In the genomic region with DNA sequence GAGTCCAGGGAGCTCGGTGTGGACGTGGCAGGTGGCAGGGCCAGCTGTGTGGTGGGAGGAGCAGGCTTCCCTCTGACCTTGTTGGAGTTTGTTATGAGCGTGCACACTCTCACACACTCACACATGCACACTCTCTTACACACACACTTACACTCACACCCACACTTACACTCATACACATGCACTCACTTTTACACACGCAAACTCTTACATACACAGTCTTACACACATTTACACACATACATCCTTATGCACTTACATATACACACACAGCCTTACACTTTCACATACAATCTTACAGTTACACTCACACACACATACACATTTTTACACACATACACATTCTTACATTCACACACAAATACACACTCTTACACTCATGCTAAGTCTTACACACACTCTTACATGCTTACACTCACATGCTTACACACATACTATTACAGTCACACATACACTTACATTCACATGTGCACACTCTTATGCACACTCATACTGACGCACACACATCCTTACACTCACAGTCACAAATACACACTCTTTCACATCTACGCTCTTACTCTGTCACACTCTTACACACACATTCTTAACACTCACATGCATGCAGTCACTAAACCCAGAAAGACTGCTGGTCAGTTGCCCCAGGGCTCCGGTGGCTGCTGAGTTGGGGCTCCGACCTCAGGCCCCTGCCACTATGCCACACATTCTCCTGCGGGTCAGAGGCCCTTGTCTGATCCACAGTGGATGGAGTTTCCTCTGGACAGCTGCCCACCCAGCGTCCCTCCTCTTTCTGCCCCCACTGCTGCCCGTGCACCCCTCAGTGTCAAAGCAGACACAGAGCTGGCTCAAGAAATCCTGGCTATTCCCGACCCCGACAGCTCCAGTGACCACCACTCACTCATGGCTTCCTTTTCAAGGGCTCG, we compare ENCODE assay signal across 1 cellular context.
TF ChIP-seq lines count a peak whose summit lies in the region.

No MANE protein-coding gene starts in this region.

TF ChIP-seq in HepG2, 621 proteins besides CTCF, POLR2A, EP300 and RAD21 (continued from another document):
- TF ChIP-seq, protein P1, sequence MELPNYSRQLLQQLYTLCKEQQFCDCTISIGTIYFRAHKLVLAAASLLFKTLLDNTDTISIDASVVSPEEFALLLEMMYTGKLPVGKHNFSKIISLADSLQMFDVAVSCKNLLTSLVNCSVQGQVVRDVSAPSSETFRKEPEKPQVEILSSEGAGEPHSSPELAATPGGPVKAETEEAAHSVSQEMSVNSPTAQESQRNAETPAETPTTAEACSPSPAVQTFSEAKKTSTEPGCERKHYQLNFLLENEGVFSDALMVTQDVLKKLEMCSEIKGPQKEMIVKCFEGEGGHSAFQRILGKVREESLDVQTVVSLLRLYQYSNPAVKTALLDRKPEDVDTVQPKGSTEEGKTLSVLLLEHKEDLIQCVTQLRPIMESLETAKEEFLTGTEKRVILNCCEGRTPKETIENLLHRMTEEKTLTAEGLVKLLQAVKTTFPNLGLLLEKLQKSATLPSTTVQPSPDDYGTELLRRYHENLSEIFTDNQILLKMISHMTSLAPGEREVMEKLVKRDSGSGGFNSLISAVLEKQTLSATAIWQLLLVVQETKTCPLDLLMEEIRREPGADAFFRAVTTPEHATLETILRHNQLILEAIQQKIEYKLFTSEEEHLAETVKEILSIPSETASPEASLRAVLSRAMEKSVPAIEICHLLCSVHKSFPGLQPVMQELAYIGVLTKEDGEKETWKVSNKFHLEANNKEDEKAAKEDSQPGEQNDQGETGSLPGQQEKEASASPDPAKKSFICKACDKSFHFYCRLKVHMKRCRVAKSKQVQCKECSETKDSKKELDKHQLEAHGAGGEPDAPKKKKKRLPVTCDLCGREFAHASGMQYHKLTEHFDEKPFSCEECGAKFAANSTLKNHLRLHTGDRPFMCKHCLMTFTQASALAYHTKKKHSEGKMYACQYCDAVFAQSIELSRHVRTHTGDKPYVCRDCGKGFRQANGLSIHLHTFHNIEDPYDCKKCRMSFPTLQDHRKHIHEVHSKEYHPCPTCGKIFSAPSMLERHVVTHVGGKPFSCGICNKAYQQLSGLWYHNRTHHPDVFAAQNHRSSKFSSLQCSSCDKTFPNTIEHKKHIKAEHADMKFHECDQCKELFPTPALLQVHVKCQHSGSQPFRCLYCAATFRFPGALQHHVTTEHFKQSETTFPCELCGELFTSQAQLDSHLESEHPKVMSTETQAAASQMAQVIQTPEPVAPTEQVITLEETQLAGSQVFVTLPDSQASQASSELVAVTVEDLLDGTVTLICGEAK (IDR thresholded peaks at IDR 0.05): peak; percentile 17; the same call in 1 of the 2 replicates
- TF ChIP-seq, protein P1 (CRISPR knock-in tag; IDR thresholded peaks at IDR 0.05): no peak
- TF ChIP-seq FOXA1 (IDR thresholded peaks at IDR 0.05) (0 out of 2 replicates have a peak, but pooled peaks have one; percentile 16), FOXA1 (CRISPR knock-in tag; IDR thresholded peaks at IDR 0.05) (no peak), NBN (conservative IDR thresholded peaks at IDR 0.05) (peak; percentile 96), FOXP1 (IDR thresholded peaks at IDR 0.05) (peak; percentile 23; the same call in 1 of the 2 replicates), FOXP1 (CRISPR knock-in tag; IDR thresholded peaks at IDR 0.05) (no peak), ONECUT2 (CRISPR knock-in tag; IDR thresholded peaks at IDR 0.05) (no peak), CREB1 (IDR thresholded peaks at IDR 0.05) (peak; percentile 22; the same call in 1 of the 2 replicates), CREB1 (CRISPR knock-in tag; IDR thresholded peaks at IDR 0.05) (no peak)
- TF ChIP-seq, protein P2, sequence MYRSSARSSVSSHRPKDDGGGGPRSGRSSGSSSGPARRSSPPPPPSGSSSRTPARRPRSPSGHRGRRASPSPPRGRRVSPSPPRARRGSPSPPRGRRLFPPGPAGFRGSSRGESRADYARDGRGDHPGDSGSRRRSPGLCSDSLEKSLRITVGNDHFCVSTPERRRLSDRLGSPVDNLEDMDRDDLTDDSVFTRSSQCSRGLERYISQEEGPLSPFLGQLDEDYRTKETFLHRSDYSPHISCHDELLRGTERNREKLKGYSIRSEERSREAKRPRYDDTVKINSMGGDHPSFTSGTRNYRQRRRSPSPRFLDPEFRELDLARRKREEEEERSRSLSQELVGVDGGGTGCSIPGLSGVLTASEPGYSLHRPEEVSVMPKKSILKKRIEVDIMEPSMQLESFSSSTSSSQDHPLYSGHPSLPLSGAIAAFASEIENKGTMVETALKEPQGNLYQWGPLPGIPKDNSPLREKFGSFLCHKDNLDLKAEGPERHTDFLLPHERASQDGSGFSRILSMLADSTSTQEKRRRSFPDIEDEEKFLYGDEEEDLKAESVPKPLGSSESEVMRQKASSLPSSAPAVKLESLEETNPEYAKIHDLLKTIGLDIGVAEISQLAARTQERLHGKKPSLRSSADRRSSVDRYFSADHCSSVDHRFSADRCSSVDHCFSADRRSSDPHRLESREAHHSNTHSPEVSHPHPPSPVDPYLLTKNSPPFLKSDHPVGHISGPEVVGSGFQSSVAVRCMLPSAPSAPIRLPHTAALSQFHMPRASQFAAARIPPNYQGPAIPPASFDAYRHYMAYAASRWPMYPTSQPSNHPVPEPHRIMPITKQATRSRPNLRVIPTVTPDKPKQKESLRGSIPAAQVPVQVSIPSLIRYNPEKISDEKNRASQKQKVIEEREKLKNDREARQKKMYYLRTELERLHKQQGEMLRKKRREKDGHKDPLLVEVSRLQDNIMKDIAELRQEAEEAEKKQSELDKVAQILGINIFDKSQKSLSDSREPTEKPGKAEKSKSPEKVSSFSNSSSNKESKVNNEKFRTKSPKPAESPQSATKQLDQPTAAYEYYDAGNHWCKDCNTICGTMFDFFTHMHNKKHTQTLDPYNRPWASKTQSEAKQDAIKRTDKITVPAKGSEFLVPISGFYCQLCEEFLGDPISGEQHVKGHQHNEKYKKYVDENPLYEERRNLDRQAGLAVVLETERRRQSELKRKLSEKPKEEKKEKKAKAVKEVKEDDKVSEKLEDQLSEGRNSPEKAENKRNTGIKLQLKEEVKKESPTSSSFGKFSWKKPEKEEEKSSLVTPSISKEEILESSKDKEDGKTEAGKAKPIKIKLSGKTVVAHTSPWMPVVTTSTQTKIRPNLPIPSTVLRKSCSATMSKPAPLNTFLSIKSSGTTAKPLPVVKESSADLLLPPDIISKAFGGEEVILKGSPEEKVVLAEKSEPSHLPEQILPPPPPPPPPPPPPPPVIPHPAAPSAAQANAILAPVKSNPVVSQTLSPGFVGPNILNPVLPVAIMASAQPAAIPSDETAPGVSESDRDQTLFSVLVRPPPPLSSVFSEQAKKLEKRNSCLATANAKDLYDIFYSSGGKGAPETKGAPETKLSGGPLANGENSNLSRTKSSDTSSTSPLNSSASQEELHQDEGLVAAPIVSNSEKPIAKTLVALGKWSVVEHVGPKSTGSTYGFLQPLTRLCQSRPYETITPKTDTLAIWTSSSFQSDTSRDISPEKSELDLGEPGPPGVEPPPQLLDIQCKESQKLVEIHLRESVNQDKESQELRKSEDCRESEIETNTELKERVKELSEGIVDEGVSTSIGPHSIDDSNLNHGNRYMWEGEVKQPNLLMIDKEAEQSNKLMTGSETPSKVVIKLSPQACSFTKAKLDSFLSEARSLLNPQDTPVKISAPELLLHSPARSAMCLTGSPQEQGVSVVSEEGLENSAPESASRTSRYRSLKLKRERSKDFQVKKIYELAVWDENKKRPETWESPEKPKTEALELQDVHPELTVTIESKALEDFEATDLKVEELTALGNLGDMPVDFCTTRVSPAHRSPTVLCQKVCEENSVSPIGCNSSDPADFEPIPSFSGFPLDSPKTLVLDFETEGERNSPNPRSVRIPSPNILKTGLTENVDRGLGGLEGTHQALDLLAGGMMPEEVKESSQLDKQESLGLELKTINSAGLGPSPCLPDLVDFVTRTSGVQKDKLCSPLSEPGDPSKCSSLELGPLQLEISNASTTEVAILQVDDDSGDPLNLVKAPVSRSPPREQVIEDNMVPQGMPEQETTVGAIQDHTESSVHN (CRISPR knock-in tag; IDR thresholded peaks at IDR 0.05): no peak
- TF ChIP-seq, protein P3, sequence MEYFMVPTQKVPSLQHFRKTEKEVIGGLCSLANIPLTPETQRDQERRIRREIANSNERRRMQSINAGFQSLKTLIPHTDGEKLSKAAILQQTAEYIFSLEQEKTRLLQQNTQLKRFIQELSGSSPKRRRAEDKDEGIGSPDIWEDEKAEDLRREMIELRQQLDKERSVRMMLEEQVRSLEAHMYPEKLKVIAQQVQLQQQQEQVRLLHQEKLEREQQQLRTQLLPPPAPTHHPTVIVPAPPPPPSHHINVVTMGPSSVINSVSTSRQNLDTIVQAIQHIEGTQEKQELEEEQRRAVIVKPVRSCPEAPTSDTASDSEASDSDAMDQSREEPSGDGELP (IDR thresholded peaks at IDR 0.05; ENCODE audit: borderline replicate concordance, low read depth): peak; percentile 16; the same call in 1 of the 2 replicates
TF ChIP-seq in HepG2: peak in this region for 7.
